1 cellular context compared by ENCODE assay signal in the genomic region with DNA sequence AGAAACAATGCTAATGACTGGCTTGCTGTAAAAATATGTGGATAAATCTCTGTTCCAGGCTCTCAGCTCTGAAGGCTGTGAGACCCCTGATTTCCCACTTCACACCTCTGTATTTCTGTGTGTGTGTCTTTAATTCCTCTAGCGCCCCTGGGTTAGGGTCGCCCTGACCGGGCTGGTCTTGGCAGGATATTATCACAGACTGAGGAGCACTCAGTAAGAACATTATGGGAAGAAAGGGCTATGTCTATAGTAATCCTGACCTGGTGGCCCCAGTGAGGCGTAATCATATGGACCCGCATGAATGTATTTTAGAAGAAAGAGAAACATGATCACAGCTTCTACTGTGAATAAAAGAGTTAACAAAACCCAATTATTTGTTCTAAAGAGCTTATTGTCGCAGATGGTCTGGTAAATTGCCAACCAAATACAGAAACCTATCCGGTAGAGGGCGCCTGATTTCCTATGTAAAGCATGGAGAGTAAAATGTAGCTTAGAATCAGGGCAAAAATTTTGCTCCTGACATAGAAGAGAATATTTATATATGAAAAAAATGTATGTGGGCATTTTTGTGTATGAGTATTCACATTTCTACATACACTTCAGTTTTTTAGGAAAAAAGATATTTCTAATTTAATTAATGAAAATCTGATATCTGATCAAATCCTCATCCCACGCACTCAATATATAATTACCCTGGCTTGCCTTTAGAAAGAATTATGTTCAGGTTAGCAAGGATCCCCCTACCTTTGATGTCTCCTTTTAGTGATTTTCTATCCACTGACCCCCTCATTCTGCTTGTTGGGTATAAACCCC.
TF ChIP-seq lines count a peak whose summit lies in the region.

No MANE protein-coding gene starts in this region.

TF ChIP-seq in GM23338, 12 proteins besides CTCF, POLR2A, EP300 and RAD21 (continued from another document):
- no peak for TF ChIP-seq ZNF114 (CRISPR knock-in tag; IDR thresholded peaks at IDR 0.05)
- TF ChIP-seq EZH2 (IDR thresholded peaks at IDR 0.05; ENCODE audit: low read depth, unreplicated experiment): no peak
- TF ChIP-seq JUNB (IDR thresholded peaks at IDR 0.05; ENCODE audit: unreplicated experiment): no peak
- TF ChIP-seq ZNF331 (CRISPR knock-in tag; IDR thresholded peaks at IDR 0.05; ENCODE audit: low read depth): no peak
- no peak for TF ChIP-seq EZH2phosphoT487 (IDR thresholded peaks at IDR 0.05; ENCODE audit: unreplicated experiment)
